Comparison of ENCODE assay signal across 9 cellular contexts in genomic region chr6:90219168-90219985, GRCh38.
A peak's percentile ranks its signal among the peaks of the same experiment; 100 is the strongest.
DNase-seq lines count a peak whose midpoint lies in the region; ATAC-seq, FAIRE-seq and TF ChIP-seq lines count a peak whose summit lies in the region.
"Had no signal": no experiment of that assay in that cellular context is flagged by ENCODE, and none has a peak within 500 bp of the region (broad histone marks: within the 10 kb centered on the region; RNA-seq: fewer than 3 reads in every experiment).

No MANE protein-coding gene starts in this region.

- H4K20me1 ChIP-seq in DOHH2 (ENCODE audit: control insufficient read depth, insufficient read depth, low read depth, low read length) (peaks cover 85% of the 10 kb centered on the region), astrocyte (ENCODE audit: insufficient read depth, low read length) (no peaks in the 10 kb centered on the region)

- ATAC-seq in GM19452 (IDR thresholded peaks at IDR 0.05; ENCODE audit: unreplicated experiment) (no peak), HG02642 (IDR thresholded peaks at IDR 0.05; ENCODE audit: poor library complexity, unreplicated experiment) (no peak), HG02981 (IDR thresholded peaks at IDR 0.05; ENCODE audit: unreplicated experiment) (no peak)

- H3K4me3 ChIP-seq in DOHH2 (ENCODE audit: low read length) (peak overlapping the region; percentile 31), astrocyte (ENCODE audit: insufficient read depth, low read depth, low read length) (peak overlapping the region; percentile 27), stomach (peak overlapping the region in 2 of 4 donors; percentile 20 to 22)

- no peaks in the 10 kb centered on the region for H3K27me3 ChIP-seq in DOHH2 (ENCODE audit: control insufficient read depth, low read length)
- H3K27me3 ChIP-seq in astrocyte (ENCODE audit: insufficient read depth, low read length), result no peaks in the 10 kb centered on the region
- H3K27me3 ChIP-seq in stomach, result no peaks in the 10 kb centered on the region

- no peaks in the 10 kb centered on the region for H3K27me3 Mint-ChIP-seq in astrocyte (ENCODE audit: low read depth, unreplicated experiment)

- peak overlapping the region; percentile 90 for H3K9ac ChIP-seq in astrocyte (ENCODE audit: low read length)

- H3K36me3 ChIP-seq in DOHH2 (ENCODE audit: control insufficient read depth, low read length) (peaks cover 99% of the 10 kb centered on the region), astrocyte (ENCODE audit: insufficient read depth, low read length) (no peaks in the 10 kb centered on the region), stomach (no peaks in the 10 kb centered on the region)

- no peak for TF ChIP-seq CTCF in DOHH2 (IDR thresholded peaks at IDR 0.05; ENCODE audit: low read depth, low read length, poor library complexity, severe bottlenecking)
- TF ChIP-seq CTCF in astrocyte (IDR thresholded peaks at IDR 0.05; ENCODE audit: insufficient read depth, low read depth, low read length), result no peak
- no peak for TF ChIP-seq CTCF in stomach (IDR thresholded peaks at IDR 0.05)

- H3F3A ChIP-seq in DOHH2 (ENCODE audit: control insufficient read depth, insufficient read depth), result peaks cover 78% of the 10 kb centered on the region

- H2AFZ ChIP-seq in astrocyte (ENCODE audit: low read depth, low read length), result peak overlapping the region; percentile 26

- H3K9me2 ChIP-seq in DOHH2 (replicated peaks; ENCODE audit: control insufficient read depth, low read length), result no peaks in the 10 kb centered on the region

- H3K9me3 Mint-ChIP-seq in astrocyte (ENCODE audit: unreplicated experiment), result peaks cover 13% of the 10 kb centered on the region

- no peak for FAIRE-seq in astrocyte (lab: Jason Lieb, UNC)

- peaks cover 100% of the 10 kb centered on the region for H3K79me2 ChIP-seq in DOHH2 (ENCODE audit: control insufficient read depth, low read length)
- no peaks in the 10 kb centered on the region for H3K79me2 ChIP-seq in astrocyte (ENCODE audit: insufficient read depth, low read length)

- intact Hi-C loops in stomach (cut with DNase I; ENCODE audit: low total_unique reads), result no loop called here

- no peak overlapping the region for H3K4me3 Mint-ChIP-seq in astrocyte (ENCODE audit: unreplicated experiment)
- H3K4me3 Mint-ChIP-seq: T-helper 1 cell treated with Interleukin-12 subunit alpha and Interleukin-12 subunit beta and Interleukin-4 antibody, amounts not matched to agents 30 μg/mL and 1 μg/mL, for 36 hours had no signal

- no peak overlapping the region for H3K27ac Mint-ChIP-seq in astrocyte (ENCODE audit: unreplicated experiment)
- H3K27ac Mint-ChIP-seq: T-helper 1 cell treated with Interleukin-12 subunit alpha and Interleukin-12 subunit beta and Interleukin-4 antibody, amounts not matched to agents 30 μg/mL and 1 μg/mL, for 36 hours had no signal

- H3K9me3 ChIP-seq in DOHH2 (ENCODE audit: control insufficient read depth, insufficient read depth, low read length), result peaks cover 7% of the 10 kb centered on the region; the same call in 1 of the 2 replicates
- H3K9me3 ChIP-seq in astrocyte (ENCODE audit: insufficient read depth, low read depth, low read length), result peaks cover 6% of the 10 kb centered on the region
- peaks cover 0 to 10% (median 4%) of the 10 kb centered on the region in 4 donors for H3K9me3 ChIP-seq in stomach

- peak; percentile 37 for TF ChIP-seq EP300 in stomach (IDR thresholded peaks at IDR 0.05)

- H3K4me2 ChIP-seq in DOHH2 (ENCODE audit: low read length), result peak overlapping the region; percentile 49
- H3K4me2 ChIP-seq in astrocyte (ENCODE audit: low read length), result peak overlapping the region; percentile 84

- TF ChIP-seq POLR2A in stomach (IDR thresholded peaks at IDR 0.05), result no peak

- H3K4me1 ChIP-seq in DOHH2 (ENCODE audit: control insufficient read depth, low read length) (peaks cover 99% of the 10 kb centered on the region), astrocyte (ENCODE audit: insufficient read depth, low read length) (peaks cover 47% of the 10 kb centered on the region), stomach (peaks cover 14 to 51% (median 30%) of the 10 kb centered on the region in 4 donors)

- DNase-seq in NCI-H1694 (lab: John Stamatoyannopoulos, UW), result peak; percentile 91
- DNase-seq in astrocyte (ENCODE audit: low read depth), result peak; percentile 96
- peak; percentile 90 for DNase-seq in islet precursor cell
- DNase-seq in stomach, result no peak

- H3K27ac ChIP-seq in DOHH2 (ENCODE audit: low read depth, low read length), result peak overlapping the region; percentile 47
- peak overlapping the region; percentile 97 for H3K27ac ChIP-seq in astrocyte (ENCODE audit: low read depth, low read length)
- peak overlapping the region; percentile 71 to 90 (median 86) for H3K27ac ChIP-seq in stomach

- WGBS in stomach, 5 donors, result 26 to 36% (median 31%) methylated on average over 14 of the region's 14 CpGs

- H3K4me1 Mint-ChIP-seq in astrocyte (ENCODE audit: low read depth, unreplicated experiment), result peaks cover 23% of the 10 kb centered on the region

- H3K36me3 Mint-ChIP-seq in astrocyte (ENCODE audit: low read depth, unreplicated experiment), result peaks cover 8% of the 10 kb centered on the region

Comparison
In these comparisons a context has a peak if more than half of its experiments do, and no peak if none do; other contexts are left out.
1. H3K27ac ChIP-seq: peak in every context shown above with its lines; median percentile 97 in astrocyte; 86 in stomach; 47 in DOHH2.